ENCODE assay signal across 8 cellular contexts in genomic region chr9:134099123-134099761, GRCh38. TPM values are rescaled to one million over a fixed set of nuclear protein-coding genes. Genes with fewer than 3 reads are reported as not detected.
A peak's percentile ranks its signal among the peaks of the same experiment; 100 is the strongest.
DNase-seq lines count a peak whose midpoint lies in the region; ATAC-seq and TF ChIP-seq lines count a peak whose summit lies in the region.

No MANE protein-coding gene starts in this region.

- H3K9me3 Mint-ChIP-seq in naive thymus-derived CD4-positive, alpha-beta T cell: peaks cover 0 to 12% (median 0%) of the 10 kb centered on the region in 11 donors

- H3K9me3 ChIP-seq in heart left ventricle (no peaks in the 10 kb centered on the region), tibial artery (no peaks in the 10 kb centered on the region)
- no peaks in the 10 kb centered on the region for H3K9me3 ChIP-seq in naive thymus-derived CD4-positive, alpha-beta T cell (ENCODE audit: control insufficient read depth in 2 of 3, low read length in 3 of 3)

- TF ChIP-seq CTCF in heart left ventricle (IDR thresholded peaks at IDR 0.05) (peak; percentile 39 to 65 (median 60)), dorsolateral prefrontal cortex (IDR thresholded peaks at IDR 0.05 in 54 of 56, conservative IDR thresholded peaks at IDR 0.05 in 2 of 56; ENCODE audit: low read depth in 1 of 56, partially characterized antibody in 56 of 56) (peak in 53 of 56 donors; percentile 10 to 63 (median 43)), tibial artery (IDR thresholded peaks at IDR 0.05) (peak; percentile 32 to 36)

- POLR2A ChIA-PET in naive thymus-derived CD4-positive, alpha-beta T cell (lab: Charles Lee): no interaction called here

- no peaks in the 10 kb centered on the region for H3K36me3 Mint-ChIP-seq in naive thymus-derived CD4-positive, alpha-beta T cell

- CTCF ChIA-PET in naive thymus-derived CD4-positive, alpha-beta T cell (lab: Charles Lee): interaction anchor here (1.2 kb wide), 1 partner anchor 316 kb away, joined by 5 read pairs; no protein-coding TSS in a partner anchor

- intact Hi-C loops in heart left ventricle (cut with DNase I) (loop anchor here in 5 of 10 donors (2.0 to 10.0 kb wide), 4 partner anchors 94 to 314 kb away; no protein-coding TSS in a partner anchor), cardiac septum (cut with DNase I) (loop anchor here (5.0 kb wide), 1 partner anchor 307 kb away; no protein-coding TSS in a partner anchor), dorsolateral prefrontal cortex (cut with DNase I) (no loop called here), tibial artery (cut with DNase I; ENCODE audit: low total_unique reads) (no loop called here)
- intact Hi-C loops in naive thymus-derived CD4-positive, alpha-beta T cell (cut with micrococcal nuclease): loop anchor here (1.0 kb wide), 3 partner anchors 31 to 105 kb away; partner anchors contain the start of genes BRD3 (in 2 of the 2) and BRD3OS (in 2 of the 2)

- H3K4me3 ChIP-seq in heart left ventricle (no peak overlapping the region), dorsolateral prefrontal cortex (no peak overlapping the region), tibial artery (no peak overlapping the region)
- no peak overlapping the region for H3K4me3 ChIP-seq in naive thymus-derived CD4-positive, alpha-beta T cell (ENCODE audit: low read length)

- peaks cover 0 to 8% (median 0%) of the 10 kb centered on the region in 9 donors for H3K27me3 ChIP-seq in heart left ventricle
- no peaks in the 10 kb centered on the region for H3K27me3 ChIP-seq in dorsolateral prefrontal cortex
- no peaks in the 10 kb centered on the region for H3K27me3 ChIP-seq in naive thymus-derived CD4-positive, alpha-beta T cell (ENCODE audit: control insufficient read depth in 2 of 2, insufficient read depth in 2 of 2, low read length in 2 of 2)
- peaks cover 0 to 25% of the 10 kb centered on the region in 2 donors for H3K27me3 ChIP-seq in tibial artery

- DNase-seq in heart left ventricle (no peak), cardiac septum (ENCODE audit: low spot score) (no peak), NCI-H2196 (lab: John Stamatoyannopoulos, UW; ENCODE audit: unreplicated experiment) (peak; percentile 57), dorsolateral prefrontal cortex (no peak), tibial artery (no peak)
- peak; percentile 28 to 58 for DNase-seq in activated CD4-positive, alpha-beta T cell treated with anti-CD3 and anti-CD28 coated beads for 4 hours
- peak; percentile 13 to 60 (median 55) for DNase-seq in naive thymus-derived CD4-positive, alpha-beta T cell

- H3K36me3 ChIP-seq in heart left ventricle (no peaks in the 10 kb centered on the region), tibial artery (no peaks in the 10 kb centered on the region)
- no peaks in the 10 kb centered on the region for H3K36me3 ChIP-seq in naive thymus-derived CD4-positive, alpha-beta T cell (ENCODE audit: control insufficient read depth in 2 of 3, insufficient read depth in 3 of 3, low read length in 3 of 3)

- ATAC-seq in heart left ventricle: peak in 1 of 4 donors; percentile 72
- peak; percentile 90 for ATAC-seq in naive thymus-derived CD4-positive, alpha-beta T cell
- no peak for ATAC-seq in GM21737 (IDR thresholded peaks at IDR 0.05; ENCODE audit: unreplicated experiment)

- H3K4me1 Mint-ChIP-seq in naive thymus-derived CD4-positive, alpha-beta T cell: peaks cover 0 to 5% (median 3%) of the 10 kb centered on the region in 7 donors

- no peaks in the 10 kb centered on the region for H3K4me1 ChIP-seq in heart left ventricle
- H3K4me1 ChIP-seq in naive thymus-derived CD4-positive, alpha-beta T cell (ENCODE audit: control insufficient read depth in 2 of 2, insufficient read depth in 2 of 2, low read length in 2 of 2): no peaks in the 10 kb centered on the region
- H3K4me1 ChIP-seq in tibial artery: no peaks in the 10 kb centered on the region

- no peak overlapping the region for H3K4me3 Mint-ChIP-seq in naive thymus-derived CD4-positive, alpha-beta T cell

- H3K27me3 Mint-ChIP-seq in naive thymus-derived CD4-positive, alpha-beta T cell: peaks cover 2 to 23% (median 15%) of the 10 kb centered on the region in 5 donors

- 46 to 51% (median 48%) methylated on average over 13 of the region's 13 CpGs for WGBS in heart left ventricle, 4 donors

- H3K27ac Mint-ChIP-seq in naive thymus-derived CD4-positive, alpha-beta T cell: no peak overlapping the region

- TF ChIP-seq POLR2A in heart left ventricle (IDR thresholded peaks at IDR 0.05): no peak

- no peak overlapping the region for H3K27ac ChIP-seq in heart left ventricle
- H3K27ac ChIP-seq in dorsolateral prefrontal cortex: no peak overlapping the region
- H3K27ac ChIP-seq in naive thymus-derived CD4-positive, alpha-beta T cell (ENCODE audit: low read depth, low read length): no peak overlapping the region
- H3K27ac ChIP-seq in tibial artery: no peak overlapping the region

RNA-seq across cellular contexts. Expression of gene BRD3, which starts 31.4 kb away (rescaled TPM):
- total RNA-seq in heart left ventricle (10 to 100 TPM; 14.0 to 37.3 (median 29.3) TPM), cardiac septum (27.5 TPM), dorsolateral prefrontal cortex (10 to 100 TPM; 28.4 to 69.2 (median 48.5) TPM)
- polyA plus RNA-seq in heart left ventricle: 10 to 100 TPM; 10.3 to 10.9 TPM
- 10 to 100 TPM; 29.0 to 49.7 (median 40.4) TPM for total RNA-seq in naive thymus-derived CD4-positive, alpha-beta T cell
- 10 to 100 TPM; 12.4 to 36.4 TPM for polyA plus RNA-seq in naive thymus-derived CD4-positive, alpha-beta T cell

RNA-seq across cellular contexts. Expression of gene WDR5, which starts 36.6 kb away (rescaled TPM):
- total RNA-seq in heart left ventricle (10 to 100 TPM; 13.1 to 23.8 (median 17.2) TPM), cardiac septum (16.6 TPM), dorsolateral prefrontal cortex (10 to 100 TPM; 22.8 to 42.2 (median 29.5) TPM)
- polyA plus RNA-seq in heart left ventricle: 10 to 100 TPM; 12.9 to 24.7 TPM
- 10 to 100 TPM; 16.0 to 42.3 (median 30.9) TPM for total RNA-seq in naive thymus-derived CD4-positive, alpha-beta T cell
- polyA plus RNA-seq in naive thymus-derived CD4-positive, alpha-beta T cell: 10 to 100 TPM; 13.8 to 17.5 TPM

Comparison
In these comparisons a context has a peak if more than half of its experiments do, and no peak if none do; other contexts are left out.
1. DNase-seq: peak in NCI-H2196 (single experiment), activated CD4-positive, alpha-beta T cell treated with anti-CD3 and anti-CD28 coated beads for 4 hours (2 of 2) and naive thymus-derived CD4-positive, alpha-beta T cell (9 of 9); none in heart left ventricle (0 of 5), cardiac septum (single experiment), dorsolateral prefrontal cortex (0 of 10) and tibial artery (0 of 2).
2. intact Hi-C loops: an anchor here in cardiac septum (5.0 kb wide) and naive thymus-derived CD4-positive, alpha-beta T cell (1.0 kb wide); none called in dorsolateral prefrontal cortex and tibial artery.
3. Peak in every context shown above with its lines, with median percentiles within 50 percentile points of each other: CTCF ChIP-seq.